In genomic region chr1:38456564-38456876, GRCh38 we compare ENCODE assay signal across 22 cellular contexts.
"Had no signal": no experiment of that assay in that cellular context is flagged by ENCODE, and none has a peak within 500 bp of the region (broad histone marks: within the 10 kb centered on the region; RNA-seq: fewer than 3 reads in every experiment).

No MANE protein-coding gene starts in this region.

- H3K27me3 ChIP-seq: breast epithelium, neutrophil, ovary, transverse colon had no signal

- H3K4me3 ChIP-seq: breast epithelium, hepatocyte, lung, ovary, transverse colon had no signal

- ATAC-seq: naive thymus-derived CD8-positive, alpha-beta T cell; right cardiac atrium had no signal

- H3K4me2 ChIP-seq: hepatocyte had no signal

- H3K27ac ChIP-seq: breast epithelium, hepatocyte, neutrophil, ovary, transverse colon had no signal

- H2AFZ ChIP-seq: hepatocyte had no signal

- DNase-seq: activated CD4-positive, alpha-beta T cell treated with anti-CD3 and anti-CD28 coated beads for 4 hours; activated CD4-positive, alpha-beta T cell treated with anti-CD3 and anti-CD28 coated beads, Interleukin-2, amount 50 U/mL, for 48 hours; activated CD4-positive, CD25-positive, alpha-beta regulatory T cell; activated CD8-positive, alpha-beta memory T cell treated with anti-CD3 and anti-CD28 coated beads, Interleukin-2, amount 50 U/mL, for 48 hours; activated naive CD4-positive, alpha-beta T cell treated with Interleukin-2 at 50 U/mL for 16 hours; activated naive CD8-positive, alpha-beta T cell treated with anti-CD3 and anti-CD28 coated beads, Interleukin-2, amount 10 ng/mL, durations not matched to agents 7 days and 5 days; activated T-cell treated with anti-CD3 and anti-CD28 coated beads, Interleukin-2, amount 50 U/mL, for 48 hours; amniotic stem cell; effector memory CD4-positive, alpha-beta T cell; foreskin melanocyte; immature natural killer cell; naive thymus-derived CD8-positive, alpha-beta T cell; ovary; right cardiac atrium; stimulated activated CD4-positive, alpha-beta T cell treated with anti-CD3 and anti-CD28 coated beads, Interleukin-12 subunit alpha, Interleukin-12 subunit beta, amount 100 ng/mL, for 4 hours; transverse colon had no signal

- H3K36me3 ChIP-seq: breast epithelium, ovary, transverse colon had no signal

- H3K4me1 ChIP-seq: breast epithelium, transverse colon had no signal

- H3K9me3 ChIP-seq: breast epithelium, neutrophil, ovary, transverse colon had no signal

- H3K79me2 ChIP-seq: hepatocyte had no signal

- FAIRE-seq: colon, urothelium cell line had no signal
